ENCODE assay signal across 9 cellular contexts in genomic region chr2:85255813-85256581, GRCh38.
A peak's percentile ranks its signal among the peaks of the same experiment; 100 is the strongest.
DNase-seq lines count a peak whose midpoint lies in the region; ATAC-seq and TF ChIP-seq lines count a peak whose summit lies in the region.
"Had no signal": no experiment of that assay in that cellular context is flagged by ENCODE, and none has a peak within 500 bp of the region (broad histone marks: within the 10 kb centered on the region; RNA-seq: fewer than 3 reads in every experiment).

No MANE protein-coding gene starts in this region.

- ATAC-seq in body of pancreas (peak; percentile 79), HG03439 (IDR thresholded peaks at IDR 0.05; ENCODE audit: unreplicated experiment) (no peak), HG03354 (IDR thresholded peaks at IDR 0.05; ENCODE audit: poor library complexity, severe bottlenecking, unreplicated experiment) (no peak)

- H3K4me1 ChIP-seq in HAP-1 (peaks cover 57% of the 10 kb centered on the region), body of pancreas (peaks cover 22% of the 10 kb centered on the region), iPS DF 6.9 (ENCODE audit: control insufficient read depth, insufficient read depth, low read length) (peaks cover 38% of the 10 kb centered on the region)

- H3K27ac ChIP-seq in body of pancreas = peak overlapping the region; percentile 11 to 62 (median 53)
- peak overlapping the region; percentile 58 for H3K27ac ChIP-seq in iPS DF 6.9 (ENCODE audit: low read length)

- no peak for TF ChIP-seq CTCF in body of pancreas (IDR thresholded peaks at IDR 0.05)

- in situ Hi-C loops in HAP-1 (cut with MboI; ENCODE audit: low sequenced_read_pairs) (no loop called here), G401 (cut with HindIII; ENCODE audit: low sequenced_read_pairs) (no loop called here)

- H3K36me3 ChIP-seq in HAP-1 (replicated peaks) (no peaks in the 10 kb centered on the region), body of pancreas (replicated peaks in 1 of 2; ENCODE audit: insufficient read depth in 1 of 2, low read depth in 2 of 2) (no peaks in the 10 kb centered on the region), iPS DF 6.9 (ENCODE audit: control insufficient read depth, insufficient read depth, low read length) (no peaks in the 10 kb centered on the region)

- 20 to 23% methylated on average over 13 to 23 of the region's 23 CpGs for WGBS in body of pancreas, 2 donors
- no CpG with 5 or more reads among the region's 23 CpGs for WGBS in iPS DF 6.9 (ENCODE audit: insufficient coverage, insufficient read length)

- TF ChIP-seq POLR2A in body of pancreas (IDR thresholded peaks at IDR 0.05) = no peak

- peak; percentile 80 to 82 for DNase-seq in HAP-1 (ENCODE audit: low spot score in 2 of 2)
- DNase-seq in body of pancreas = peak; percentile 37 to 63 (median 50)
- peak; percentile 68 for DNase-seq in iPS DF 6.9 (ENCODE audit: low read depth, low spot score)
- DNase-seq in skeletal muscle cell (ENCODE audit: low read depth) = peak; percentile 51
- DNase-seq in NCI-H2196 treated with DMSO at 0.1 percent for 48 hours (lab: John Stamatoyannopoulos, UW; ENCODE audit: unreplicated experiment) = no peak
- no peak for DNase-seq in G401 (ENCODE audit: low spot score)
- DNase-seq: kidney glomerular epithelial cell had no signal

- no peaks in the 10 kb centered on the region for H3K27me3 ChIP-seq in HAP-1 (ENCODE audit: low read depth)
- H3K27me3 ChIP-seq in body of pancreas = no peaks in the 10 kb centered on the region
- H3K27me3 ChIP-seq in iPS DF 6.9 (ENCODE audit: control insufficient read depth, insufficient read depth, low read length) = no peaks in the 10 kb centered on the region

- intact Hi-C loops in body of pancreas (cut with DNase I) = no loop called here

- H3K4me3 ChIP-seq in HAP-1 (peak overlapping the region; percentile 5; the same call in 1 of the 2 replicates), body of pancreas (no peak overlapping the region), iPS DF 6.9 (ENCODE audit: low read length) (no peak overlapping the region), skeletal muscle cell (ENCODE audit: low read depth, low read length) (peak overlapping the region; percentile 13)

- H3K9me3 ChIP-seq in HAP-1 (no peaks in the 10 kb centered on the region), body of pancreas (no peaks in the 10 kb centered on the region), iPS DF 6.9 (ENCODE audit: control insufficient read depth, insufficient read depth, low read length) (no peaks in the 10 kb centered on the region)

Comparison
In these comparisons a context has a peak if more than half of its experiments do, and no peak if none do; other contexts are left out.
1. DNase-seq: peak in HAP-1 (2 of 2), body of pancreas (4 of 4), iPS DF 6.9 (single experiment) and skeletal muscle cell (single experiment); none in NCI-H2196 treated with DMSO at 0.1 percent for 48 hours (single experiment) and G401 (single experiment).
2. H3K4me3 ChIP-seq: peak in HAP-1 (single experiment) and skeletal muscle cell (single experiment); none in body of pancreas (0 of 2) and iPS DF 6.9 (single experiment).